ENCODE assay signal across 29 cellular contexts in the genomic region with DNA sequence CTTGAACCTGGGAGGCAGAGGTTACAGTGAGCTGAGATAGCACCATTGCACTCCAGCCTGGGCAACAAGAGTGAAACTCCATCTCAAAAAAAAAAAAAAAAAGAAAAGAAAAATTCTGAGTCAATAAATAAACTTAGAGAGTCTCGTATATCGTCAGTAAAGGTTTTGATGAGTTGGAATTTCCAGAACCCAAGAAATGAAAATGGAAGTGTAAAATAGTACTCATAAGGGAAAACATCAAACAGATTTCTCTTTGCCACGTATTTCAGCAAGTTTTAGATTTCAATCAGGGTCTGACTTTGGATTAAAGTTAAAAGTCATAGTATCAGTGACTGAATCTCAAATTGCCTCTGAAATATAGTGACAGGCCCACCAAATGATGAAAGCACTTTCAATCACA.
"Had no signal": no experiment of that assay in that cellular context is flagged by ENCODE, and none has a peak within 500 bp of the region (broad histone marks: within the 10 kb centered on the region; RNA-seq: fewer than 3 reads in every experiment).

No MANE protein-coding gene starts in this region.

- H3K27ac Mint-ChIP-seq: immature natural killer cell; naive thymus-derived CD8-positive, alpha-beta T cell; nephron; stimulated activated effector memory CD8-positive, alpha-beta T cell treated with anti-CD3 and anti-CD28 coated beads, Interleukin-12 subunit alpha, Interleukin-12 subunit beta, amount 100 ng/mL, for 72 hours; stimulated activated naive CD8-positive, alpha-beta T cell treated with anti-CD3 and anti-CD28 coated beads, Interleukin-15, Interleukin-2, amounts not matched to agents 100 ng/mL and 50 ng/mL, for 24 hours; type B pancreatic cell had no signal

- H3K4me3 ChIP-seq: left lung, lower lobe of right lung, pancreas, prostate gland, sigmoid colon, spleen, suprapubic skin, thoracic aorta, tibial artery, uterus had no signal

- ATAC-seq: left colon; left lung; lower lobe of right lung; naive thymus-derived CD8-positive, alpha-beta T cell; pancreas; right cardiac atrium; stimulated activated effector memory CD8-positive, alpha-beta T cell treated with anti-CD3 and anti-CD28 coated beads, Interleukin-12 subunit alpha, Interleukin-12 subunit beta, amount 100 ng/mL, for 72 hours had no signal

- H3K4me3 Mint-ChIP-seq: immature natural killer cell; naive thymus-derived CD8-positive, alpha-beta T cell; nephron; neural crest cell; stimulated activated effector memory CD8-positive, alpha-beta T cell treated with anti-CD3 and anti-CD28 coated beads, Interleukin-12 subunit alpha, Interleukin-12 subunit beta, amount 100 ng/mL, for 72 hours; stimulated activated naive CD8-positive, alpha-beta T cell treated with anti-CD3 and anti-CD28 coated beads, Interleukin-15, Interleukin-2, amounts not matched to agents 100 ng/mL and 50 ng/mL, for 24 hours; type B pancreatic cell had no signal

- DNase-seq: hypothalamus; immature natural killer cell; kidney; left colon; left lung; lower lobe of right lung; mammary epithelial cell; mesenchymal stem cell; naive thymus-derived CD8-positive, alpha-beta T cell; nucleus accumbens; pancreas; posterior cingulate gyrus; retina; right cardiac atrium; sigmoid colon; small intestine; spleen; stimulated activated CD4-positive, alpha-beta T cell treated with anti-CD3 and anti-CD28 coated beads, Interleukin-4, amount 100 ng/mL, for 24 hours; stimulated activated naive CD4-positive, alpha-beta T cell; tibial artery; uterus had no signal

- H3K4me1 Mint-ChIP-seq: immature natural killer cell; naive thymus-derived CD8-positive, alpha-beta T cell; nephron; neural crest cell; stimulated activated effector memory CD8-positive, alpha-beta T cell treated with anti-CD3 and anti-CD28 coated beads, Interleukin-12 subunit alpha, Interleukin-12 subunit beta, amount 100 ng/mL, for 72 hours had no signal

- H3K27me3 Mint-ChIP-seq: stimulated activated naive CD8-positive, alpha-beta T cell treated with anti-CD3 and anti-CD28 coated beads, Interleukin-15, Interleukin-2, amounts not matched to agents 100 ng/mL and 50 ng/mL, for 24 hours; type B pancreatic cell had no signal
